Comparison of ENCODE assay signal across 15 cellular contexts in the genomic region with DNA sequence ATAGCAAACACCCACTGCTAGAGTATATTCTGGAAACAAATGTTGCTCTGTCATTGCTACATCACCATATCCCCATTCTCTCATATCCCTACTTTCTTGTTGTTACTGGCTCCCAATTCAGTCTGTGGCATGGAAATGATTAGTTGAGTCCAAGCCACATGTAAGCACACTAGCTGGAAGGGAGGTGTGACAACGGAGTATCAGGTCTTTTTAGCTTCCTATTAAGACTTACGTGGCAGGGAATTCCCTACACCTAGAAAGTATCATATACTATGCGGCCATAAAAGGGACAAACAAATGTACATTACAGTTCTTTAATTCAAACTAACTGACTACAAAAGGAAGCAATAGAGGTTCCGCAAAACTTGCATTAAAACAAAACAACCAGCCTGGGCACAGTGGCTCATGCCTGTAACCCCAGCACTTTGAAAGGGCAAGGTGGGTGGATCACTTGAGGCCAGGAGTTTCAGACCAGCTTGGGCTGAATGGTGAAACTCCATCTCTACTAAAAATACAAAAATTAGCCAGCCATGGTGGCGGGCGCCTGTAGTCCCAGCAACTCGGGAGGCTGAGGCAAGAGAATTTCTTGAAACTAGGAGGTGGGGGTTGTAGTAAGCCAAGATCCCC. TPM values are rescaled to one million over a fixed set of nuclear protein-coding genes. Genes with fewer than 3 reads are reported as not detected.
DNase-seq lines count a peak whose midpoint lies in the region; ATAC-seq and TF ChIP-seq lines count a peak whose summit lies in the region.
"Had no signal": no experiment of that assay in that cellular context is flagged by ENCODE, and none has a peak within 500 bp of the region (broad histone marks: within the 10 kb centered on the region; RNA-seq: fewer than 3 reads in every experiment).

No MANE protein-coding gene starts in this region.

- intact Hi-C loops in cardiac septum (cut with DNase I): no loop called here

- H3K9me3 ChIP-seq in CD4-positive, CD25-positive, alpha-beta regulatory T cell (ENCODE audit: control insufficient read depth in 2 of 2, low read length in 2 of 2): no peaks in the 10 kb centered on the region
- no peaks in the 10 kb centered on the region for H3K9me3 ChIP-seq in endodermal cell (ENCODE audit: control insufficient read depth, low read length)
- H3K9me3 ChIP-seq in tibial nerve: no peaks in the 10 kb centered on the region
- H3K9me3 ChIP-seq: BLaER1 treated with 17β-estradiol and CSF1 and Interleukin-3, amounts not matched to agents 10 nM and 100 nM had no signal

- peak overlapping the region in 2 of 3 donors; percentile 42 to 56 for H3K27ac Mint-ChIP-seq in CD4-positive, CD25-positive, alpha-beta regulatory T cell
- H3K27ac Mint-ChIP-seq in endodermal cell: peak overlapping the region; percentile 55
- H3K27ac Mint-ChIP-seq in stimulated activated memory B cell treated with anti-CD40 and anti-IgM and Interleukin-4, amounts not matched to agents 10 μg/mL and 1 μg/mL and 100 μg/mL, for 72 hours: peak overlapping the region; percentile 53
- H3K27ac Mint-ChIP-seq: CD4-positive, alpha-beta T cell; GM23338 had no signal

- peaks cover 18% of the 10 kb centered on the region for H3K36me3 Mint-ChIP-seq in CD4-positive, CD25-positive, alpha-beta regulatory T cell
- H3K36me3 Mint-ChIP-seq in endodermal cell (ENCODE audit: low read depth): peaks cover 22% of the 10 kb centered on the region
- H3K36me3 Mint-ChIP-seq in stimulated activated memory B cell treated with anti-CD40 and anti-IgM and Interleukin-4, amounts not matched to agents 10 μg/mL and 1 μg/mL and 100 μg/mL, for 72 hours: peaks cover 37% of the 10 kb centered on the region

- no peaks in the 10 kb centered on the region for H3K27me3 ChIP-seq in CD4-positive, CD25-positive, alpha-beta regulatory T cell (ENCODE audit: control insufficient read depth, insufficient read depth, low read length)
- no peaks in the 10 kb centered on the region for H3K27me3 ChIP-seq in endodermal cell (ENCODE audit: control insufficient read depth, insufficient read depth, low read length, poor library complexity, severe bottlenecking)
- no peaks in the 10 kb centered on the region for H3K27me3 ChIP-seq in tibial nerve
- H3K27me3 ChIP-seq: BLaER1 treated with 17β-estradiol and CSF1 and Interleukin-3, amounts not matched to agents 10 nM and 100 nM had no signal

- no peak overlapping the region for H3K9ac ChIP-seq in endodermal cell (ENCODE audit: extremely low read depth, low read length, poor library complexity, severe bottlenecking)
- H3K9ac ChIP-seq: BLaER1 treated with 17β-estradiol and CSF1 and Interleukin-3, amounts not matched to agents 10 nM and 100 nM had no signal

- H3K27ac ChIP-seq in CD4-positive, CD25-positive, alpha-beta regulatory T cell (ENCODE audit: insufficient read depth, low read length, poor library complexity, severe bottlenecking): no peak overlapping the region
- H3K27ac ChIP-seq in endodermal cell (ENCODE audit: low read depth, low read length): no peak overlapping the region
- H3K27ac ChIP-seq in tibial nerve: no peak overlapping the region
- H3K27ac ChIP-seq: BLaER1 treated with 17β-estradiol and CSF1 and Interleukin-3, amounts not matched to agents 10 nM and 100 nM; HL-60 had no signal

- TF ChIP-seq EP300 in tibial nerve (IDR thresholded peaks at IDR 0.05): no peak

- no peak for ATAC-seq in CD4-positive, CD25-positive, alpha-beta regulatory T cell (ENCODE audit: low read depth in 2 of 2)
- ATAC-seq in GM19351 (IDR thresholded peaks at IDR 0.05; ENCODE audit: unreplicated experiment): peak; percentile 48
- peak; percentile 43 for ATAC-seq in stimulated activated memory B cell treated with anti-CD40 and anti-IgM and Interleukin-4, amounts not matched to agents 10 μg/mL and 1 μg/mL and 100 μg/mL, for 72 hours
- ATAC-seq: GM23338 had no signal

- H3K9me3 Mint-ChIP-seq in CD4-positive, CD25-positive, alpha-beta regulatory T cell: no peaks in the 10 kb centered on the region
- no peaks in the 10 kb centered on the region for H3K9me3 Mint-ChIP-seq in endodermal cell
- no peaks in the 10 kb centered on the region for H3K9me3 Mint-ChIP-seq in stimulated activated memory B cell treated with anti-CD40 and anti-IgM and Interleukin-4, amounts not matched to agents 10 μg/mL and 1 μg/mL and 100 μg/mL, for 72 hours
- H3K9me3 Mint-ChIP-seq: CD4-positive, alpha-beta T cell; GM23338 had no signal

- 96% methylated on average over 4 to 7 of the region's 7 CpGs for WGBS in endodermal cell (ENCODE audit: insufficient coverage in 1 of 2, insufficient read length in 1 of 2), 2 experiments
- 86 to 91% methylated on average over 7 of the region's 7 CpGs for WGBS in tibial nerve, 2 donors

- H3K4me3 ChIP-seq in CD4-positive, CD25-positive, alpha-beta regulatory T cell (ENCODE audit: low read depth, low read length): no peak overlapping the region
- H3K4me3 ChIP-seq in endodermal cell (ENCODE audit: low read length) (no peak overlapping the region), tibial nerve (no peak overlapping the region)
- H3K4me3 ChIP-seq: BLaER1 treated with 17β-estradiol and CSF1 and Interleukin-3, amounts not matched to agents 10 nM and 100 nM; GM23338 had no signal

- no peaks in the 10 kb centered on the region for H3K27me3 Mint-ChIP-seq in CD4-positive, CD25-positive, alpha-beta regulatory T cell
- H3K27me3 Mint-ChIP-seq in endodermal cell (ENCODE audit: insufficient read depth): no peaks in the 10 kb centered on the region
- H3K27me3 Mint-ChIP-seq in stimulated activated memory B cell treated with anti-CD40 and anti-IgM and Interleukin-4, amounts not matched to agents 10 μg/mL and 1 μg/mL and 100 μg/mL, for 72 hours: no peaks in the 10 kb centered on the region
- H3K27me3 Mint-ChIP-seq: CD4-positive, alpha-beta T cell had no signal

- no peaks in the 10 kb centered on the region for H3K4me1 ChIP-seq in CD4-positive, CD25-positive, alpha-beta regulatory T cell (ENCODE audit: control insufficient read depth, insufficient read depth, low read length, poor library complexity, severe bottlenecking)
- H3K4me1 ChIP-seq in endodermal cell (ENCODE audit: control insufficient read depth, insufficient read depth, low read length) (no peaks in the 10 kb centered on the region), tibial nerve (no peaks in the 10 kb centered on the region)
- H3K4me1 ChIP-seq: BLaER1 treated with 17β-estradiol and CSF1 and Interleukin-3, amounts not matched to agents 10 nM and 100 nM had no signal

- no peak for TF ChIP-seq CTCF in endodermal cell (conservative IDR thresholded peaks at IDR 0.05)
- TF ChIP-seq CTCF in tibial nerve (IDR thresholded peaks at IDR 0.05): no peak

- H3K4me1 Mint-ChIP-seq in CD4-positive, CD25-positive, alpha-beta regulatory T cell: peaks cover 0 to 20% (median 4%) of the 10 kb centered on the region in 4 donors
- H3K4me1 Mint-ChIP-seq in endodermal cell: no peaks in the 10 kb centered on the region
- peaks cover 7% of the 10 kb centered on the region for H3K4me1 Mint-ChIP-seq in stimulated activated memory B cell treated with anti-CD40 and anti-IgM and Interleukin-4, amounts not matched to agents 10 μg/mL and 1 μg/mL and 100 μg/mL, for 72 hours
- H3K4me1 Mint-ChIP-seq: GM23338 had no signal

- TF ChIP-seq POLR2A in tibial nerve (IDR thresholded peaks at IDR 0.05): no peak

- peaks cover 22% of the 10 kb centered on the region for H3K36me3 ChIP-seq in CD4-positive, CD25-positive, alpha-beta regulatory T cell (ENCODE audit: control insufficient read depth, insufficient read depth, low read length)
- peaks cover 65% of the 10 kb centered on the region for H3K36me3 ChIP-seq in endodermal cell (ENCODE audit: control insufficient read depth, insufficient read depth, low read length)
- H3K36me3 ChIP-seq in tibial nerve: peaks cover 0 to 27% (median 0%) of the 10 kb centered on the region in 3 donors

- H3K4me3 Mint-ChIP-seq in CD4-positive, CD25-positive, alpha-beta regulatory T cell: no peak overlapping the region
- no peak overlapping the region for H3K4me3 Mint-ChIP-seq in endodermal cell
- no peak overlapping the region for H3K4me3 Mint-ChIP-seq in stimulated activated memory B cell treated with anti-CD40 and anti-IgM and Interleukin-4, amounts not matched to agents 10 μg/mL and 1 μg/mL and 100 μg/mL, for 72 hours
- H3K4me3 Mint-ChIP-seq: CD4-positive, alpha-beta T cell; GM23338 had no signal

- DNase-seq in CD4-positive, CD25-positive, alpha-beta regulatory T cell: no peak
- DNase-seq in endodermal cell (no peak), tibial nerve (ENCODE audit: low spot score in 2 of 2) (no peak), cardiac septum (ENCODE audit: low spot score) (no peak), SKM-1 (lab: John Stamatoyannopoulos, UW; ENCODE audit: unreplicated experiment) (no peak)
- DNase-seq: ACHN; Calu3; CD4-positive, alpha-beta T cell; DMS 273 treated with DMSO at 0.1 percent for 48 hours; H7 had no signal

RNA-seq across cellular contexts. Expression of a gene that starts 48.6 kb away (rescaled TPM):
- 15.8 TPM for total RNA-seq in CD4-positive, CD25-positive, alpha-beta regulatory T cell
- 10 to 100 TPM; 16.4 to 20.5 (median 18.5) TPM for polyA plus RNA-seq in CD4-positive, CD25-positive, alpha-beta regulatory T cell
- total RNA-seq in endodermal cell (10 to 100 TPM; 27.6 to 32.8 TPM), tibial nerve (10 to 100 TPM in 2 of 4 donors, 1 to 10 TPM in 2; 7.9 to 18.6 (median 9.6) TPM), cardiac septum (8.4 TPM)
- 22.5 TPM for polyA plus RNA-seq in endodermal cell (2013, experiment 1 of 2)
- 21.6 TPM for polyA plus RNA-seq in endodermal cell (2013, experiment 2 of 2)

RNA-seq across cellular contexts. Expression of a gene that starts 48.8 kb away (rescaled TPM):
- total RNA-seq in CD4-positive, CD25-positive, alpha-beta regulatory T cell: 4.7 TPM
- polyA plus RNA-seq in CD4-positive, CD25-positive, alpha-beta regulatory T cell: 1 to 10 TPM in 3 of 4 donors, under 1 TPM in 1; 0.95 to 2.4 (median 1.1) TPM
- total RNA-seq in endodermal cell (10 to 100 TPM; 45.5 to 73.8 TPM), tibial nerve (under 1 TPM in 2 of 4 donors, not detected in 2; 0.21 to 0.90 TPM), cardiac septum (0.48 TPM)
- polyA plus RNA-seq in endodermal cell (2013, experiment 1 of 2): 42.6 TPM
- polyA plus RNA-seq in endodermal cell (2013, experiment 2 of 2): 30.9 TPM

Comparison
In these comparisons a context has a peak if more than half of its experiments do, and no peak if none do; other contexts are left out.
1. ATAC-seq: peak in GM19351 (single experiment) and stimulated activated memory B cell treated with anti-CD40 and anti-IgM and Interleukin-4, amounts not matched to agents 10 μg/mL and 1 μg/mL and 100 μg/mL, for 72 hours (single experiment); none in CD4-positive, CD25-positive, alpha-beta regulatory T cell (0 of 2).
2. Peak in every context shown above with its lines, with median percentiles within 50 percentile points of each other: H3K27ac Mint-ChIP-seq.